7 cellular contexts compared by ENCODE assay signal in genomic region chr21:18369115-18369514, GRCh38. TPM values are rescaled to one million over a fixed set of nuclear protein-coding genes. Genes with fewer than 3 reads are reported as not detected.
DNase-seq lines count a peak whose midpoint lies in the region; ATAC-seq, FAIRE-seq and TF ChIP-seq lines count a peak whose summit lies in the region.

No MANE protein-coding gene starts in this region.

- H3K9ac ChIP-seq in endodermal cell (ENCODE audit: extremely low read depth, low read length, poor library complexity, severe bottlenecking): no peak overlapping the region

- H3K27me3 ChIP-seq in endodermal cell (ENCODE audit: control insufficient read depth, insufficient read depth, low read length, poor library complexity, severe bottlenecking): no peaks in the 10 kb centered on the region

- H3K36me3 Mint-ChIP-seq in endodermal cell (ENCODE audit: low read depth): no peaks in the 10 kb centered on the region
- H3K36me3 Mint-ChIP-seq in progenitor cell of endocrine pancreas (ENCODE audit: insufficient read depth): no peaks in the 10 kb centered on the region

- DNase-seq in HT1080 (ENCODE audit: low read depth) (peak; percentile 55), NCI-H524 treated with DMSO at 0.1 percent for 48 hours (lab: John Stamatoyannopoulos, UW) (peak; percentile 25), endodermal cell (no peak), progenitor cell of endocrine pancreas (ENCODE audit: low spot score, unreplicated experiment) (no peak), GM12891 (ENCODE audit: insufficient read length, low spot score) (no peak), GDM1 (lab: John Stamatoyannopoulos, UW) (no peak)

- FAIRE-seq in GM12891 (lab: Jason Lieb, UNC): no peak

- H3K4me1 ChIP-seq in endodermal cell (ENCODE audit: control insufficient read depth, insufficient read depth, low read length): no peaks in the 10 kb centered on the region

- H3K4me1 Mint-ChIP-seq in endodermal cell (no peaks in the 10 kb centered on the region), progenitor cell of endocrine pancreas (ENCODE audit: low read depth) (no peaks in the 10 kb centered on the region)

- TF ChIP-seq CTCF in endodermal cell (conservative IDR thresholded peaks at IDR 0.05) (peak; percentile 78), progenitor cell of endocrine pancreas (IDR thresholded peaks at IDR 0.05; ENCODE audit: unreplicated experiment) (peak; percentile 29)

- H3K4me3 ChIP-seq in endodermal cell (ENCODE audit: low read length): no peak overlapping the region

- TF ChIP-seq POLR2A in GM12891 (IDR thresholded peaks at IDR 0.05; ENCODE audit: low read depth, low read length): no peak

- ATAC-seq in HG02642 (IDR thresholded peaks at IDR 0.05; ENCODE audit: poor library complexity, unreplicated experiment): no peak

- H3K4me3 Mint-ChIP-seq in endodermal cell (no peak overlapping the region), progenitor cell of endocrine pancreas (ENCODE audit: low read depth) (no peak overlapping the region)

- H3K27ac Mint-ChIP-seq in endodermal cell (no peak overlapping the region), progenitor cell of endocrine pancreas (no peak overlapping the region)

- 32 to 53% methylated on average over 3 to 4 of the region's 4 CpGs for WGBS in endodermal cell (ENCODE audit: insufficient coverage in 1 of 2, insufficient read length in 1 of 2), 2 experiments

- no peaks in the 10 kb centered on the region for H3K36me3 ChIP-seq in endodermal cell (ENCODE audit: control insufficient read depth, insufficient read depth, low read length)

- H3K27me3 Mint-ChIP-seq in endodermal cell (ENCODE audit: insufficient read depth) (no peaks in the 10 kb centered on the region), progenitor cell of endocrine pancreas (no peaks in the 10 kb centered on the region)

- H3K9me3 Mint-ChIP-seq in endodermal cell (no peaks in the 10 kb centered on the region), progenitor cell of endocrine pancreas (ENCODE audit: low read depth) (no peaks in the 10 kb centered on the region)

- no peaks in the 10 kb centered on the region for H3K9me3 ChIP-seq in endodermal cell (ENCODE audit: control insufficient read depth, low read length)

- H3K27ac ChIP-seq in endodermal cell (ENCODE audit: low read depth, low read length): no peak overlapping the region

TF ChIP-seq in GM12891, 5 proteins besides CTCF, POLR2A, EP300 and RAD21:
- TF ChIP-seq SPI1 (IDR thresholded peaks at IDR 0.05; ENCODE audit: low read depth, low read length): no peak
- TF ChIP-seq TAF1 (IDR thresholded peaks at IDR 0.05; ENCODE audit: low read depth, low read length): no peak
- no peak for TF ChIP-seq POU2F2 (IDR thresholded peaks at IDR 0.05; ENCODE audit: low read depth, low read length)
- no peak for TF ChIP-seq POLR2AphosphoS5 (IDR thresholded peaks at IDR 0.05; ENCODE audit: low read depth, low read length)
- no peak for TF ChIP-seq PAX5 (IDR thresholded peaks at IDR 0.05; ENCODE audit: insufficient read depth, low read length, severe bottlenecking)

RNA-seq across cellular contexts. Expression of gene TMPRSS15, which starts 34.5 kb away (rescaled TPM):
- total RNA-seq in HT1080 (2014; rRNA removed; shearing (Covaris generic)): 0.07 TPM in 1 of 2 replicates, not detected in the other
- polyA plus RNA-seq in HT1080 (2015; cell fraction: cytosol; rRNA removed): 1.7 and 2.1 TPM in 2 replicates
- polyA plus RNA-seq in HT1080 (2015; cell fraction: nucleus; rRNA removed): 1.4 TPM in 2 replicates
- total RNA-seq in endodermal cell (under 1 TPM; 0.13 to 0.24 TPM), progenitor cell of endocrine pancreas (not detected in 2 replicates)
- 0.36 TPM for polyA plus RNA-seq in endodermal cell (2013, experiment 1 of 2)
- polyA plus RNA-seq in endodermal cell (2013, experiment 2 of 2): 0.25 TPM
- not detected for polyA plus RNA-seq in GM12891 (2012; ENCODE audit: low read depth, missing spikeins)

Comparison
In these comparisons a context has a peak if more than half of its experiments do, and no peak if none do; other contexts are left out.
1. DNase-seq: peak in HT1080 (single experiment) and NCI-H524 treated with DMSO at 0.1 percent for 48 hours (single experiment); none in endodermal cell (single experiment), progenitor cell of endocrine pancreas (single experiment), GM12891 (single experiment) and GDM1 (single experiment).